Comparison of ENCODE assay signal across 10 cellular contexts in the genomic region with DNA sequence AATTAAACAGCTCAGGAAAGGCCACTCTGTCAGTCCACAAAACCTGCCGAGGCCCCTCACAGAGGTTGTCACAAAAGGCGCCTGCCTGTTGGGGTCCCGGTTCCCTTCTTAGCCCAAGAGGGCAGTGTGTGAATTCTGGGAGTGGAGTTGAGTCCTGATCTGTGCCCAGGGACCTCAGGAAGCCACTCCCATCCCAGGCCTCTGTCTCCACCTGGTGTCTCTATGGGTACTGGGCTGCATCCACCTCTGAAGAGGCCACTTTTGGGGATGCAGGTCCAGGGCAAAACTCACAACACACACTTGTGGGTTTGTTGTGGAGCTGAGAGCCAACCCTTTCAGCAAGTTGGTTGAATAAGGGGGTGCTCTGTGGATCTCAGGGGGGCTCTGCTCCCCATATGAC.
DNase-seq lines count a peak whose midpoint lies in the region; TF ChIP-seq lines count a peak whose summit lies in the region.
"Had no signal": no experiment of that assay in that cellular context is flagged by ENCODE, and none has a peak within 500 bp of the region (broad histone marks: within the 10 kb centered on the region; RNA-seq: fewer than 3 reads in every experiment).

No MANE protein-coding gene starts in this region.

- peak; percentile 76 for DNase-seq in cerebellum (ENCODE audit: low spot score)
- no peak for DNase-seq in osteocyte (ENCODE audit: extremely low spot score, unreplicated experiment)
- no peak for DNase-seq in activated gamma-delta T cell (lab: John Stamatoyannopoulos, UW)
- no peak for DNase-seq in SKM-1 (lab: John Stamatoyannopoulos, UW; ENCODE audit: unreplicated experiment)
- DNase-seq in DMS153 (lab: John Stamatoyannopoulos, UW): no peak
- no peak for DNase-seq in NCI-H1092 (lab: John Stamatoyannopoulos, UW)
- DNase-seq: effector memory CD4-positive, alpha-beta T cell; stimulated activated CD4-positive, alpha-beta T cell treated with anti-CD3 and anti-CD28 coated beads, Interleukin-2, amount 100 ng/mL, for 48 hours had no signal

- no peak for TF ChIP-seq EP300 in Ishikawa (IDR thresholded peaks at IDR 0.05; ENCODE audit: borderline replicate concordance)

- peak overlapping the region; percentile 89 for H3K27ac Mint-ChIP-seq in osteocyte (ENCODE audit: unreplicated experiment)

- no peak; the same call in 1 of the 2 replicates for TF ChIP-seq CTCF in C4-2B (conservative IDR thresholded peaks at IDR 0.05)
- peak; percentile 44 for TF ChIP-seq CTCF in osteocyte (IDR thresholded peaks at IDR 0.05)

- no peaks in the 10 kb centered on the region for H3K9me3 Mint-ChIP-seq in osteocyte (ENCODE audit: unreplicated experiment)

- peaks cover 84% of the 10 kb centered on the region for H3K4me1 Mint-ChIP-seq in osteocyte (ENCODE audit: unreplicated experiment)

- peak overlapping the region; percentile 60 for H3K27ac ChIP-seq in C4-2B

- H3K4me3 Mint-ChIP-seq in osteocyte (ENCODE audit: unreplicated experiment): no peak overlapping the region

- no peaks in the 10 kb centered on the region for H3K27me3 Mint-ChIP-seq in osteocyte (ENCODE audit: unreplicated experiment)

- TF ChIP-seq RAD21 in Ishikawa (IDR thresholded peaks at IDR 0.05; ENCODE audit: low read depth): peak; percentile 47

- H3K36me3 Mint-ChIP-seq in osteocyte (ENCODE audit: unreplicated experiment): peaks cover 8% of the 10 kb centered on the region

TF ChIP-seq in Ishikawa, 13 proteins besides CTCF, POLR2A, EP300 and RAD21:
- no peak for TF ChIP-seq FOXM1 (IDR thresholded peaks at IDR 0.05; ENCODE audit: borderline replicate concordance, low read depth)
- no peak for TF ChIP-seq CEBPB (IDR thresholded peaks at IDR 0.05)
